Comparison of ENCODE assay signal across 23 cellular contexts in genomic region chr15:45784656-45785055, GRCh38.
"Had no signal": no experiment of that assay in that cellular context is flagged by ENCODE, and none has a peak within 500 bp of the region (broad histone marks: within the 10 kb centered on the region; RNA-seq: fewer than 3 reads in every experiment).

No MANE protein-coding gene starts in this region.

- DNase-seq: cerebellar nuclear complex; cortex of kidney; effector memory CD8-positive, alpha-beta T cell; heart left ventricle; left colon; left ventricle myocardium inferior; lower lobe of right lung; natural killer cell; stimulated activated CD4-positive, alpha-beta T cell treated with anti-CD3 and anti-CD28 coated beads, Interleukin-12 subunit alpha, Interleukin-12 subunit beta, amount 100 ng/mL, for 4 hours; stimulated activated CD4-positive, alpha-beta T cell treated with anti-CD3 and anti-CD28 coated beads, Interleukin-1b, Interleukin-23, amount 100 ng/mL, for 48 hours; stimulated activated CD4-positive, alpha-beta T cell treated with anti-CD3 and anti-CD28 coated beads, Interleukin-4, amount 100 ng/mL, for 24 hours; stimulated activated naive CD4-positive, alpha-beta T cell treated with Interleukin-2 at 50 U/mL for 16 hours; upper lobe of left lung; uterus had no signal

- H3K36me3 ChIP-seq: gastroesophageal sphincter, heart left ventricle, left ventricle myocardium inferior, lower lobe of right lung, right atrium auricular region, thoracic aorta, tibial nerve, upper lobe of left lung, uterus had no signal

- ATAC-seq: effector memory CD8-positive, alpha-beta T cell; gastroesophageal sphincter; heart left ventricle; left colon; lower lobe of right lung; natural killer cell; sciatic nerve; stimulated activated effector memory CD8-positive, alpha-beta T cell treated with anti-CD3 and anti-CD28 coated beads, Interleukin-12 subunit alpha, Interleukin-12 subunit beta, amount 100 ng/mL, for 72 hours had no signal

- H3K4me3 ChIP-seq: gastroesophageal sphincter, heart left ventricle, hepatocyte, left ventricle myocardium inferior, lower lobe of right lung, right atrium auricular region, smooth muscle cell, thoracic aorta, tibial nerve, upper lobe of left lung, uterus had no signal

- H3K9me3 ChIP-seq: gastroesophageal sphincter, heart left ventricle, left ventricle myocardium inferior, lower lobe of right lung, right atrium auricular region, thoracic aorta, tibial nerve, upper lobe of left lung, uterus had no signal

- H3K79me2 ChIP-seq: hepatocyte, parathyroid adenoma had no signal

- H3K4me1 ChIP-seq: gastroesophageal sphincter, heart left ventricle, left ventricle myocardium inferior, lower lobe of right lung, parathyroid adenoma, right atrium auricular region, tibial nerve, upper lobe of left lung, uterus had no signal

- H2AFZ ChIP-seq: hepatocyte, parathyroid adenoma had no signal

- H3K27ac ChIP-seq: gastroesophageal sphincter, heart left ventricle, hepatocyte, left ventricle myocardium inferior, lower lobe of right lung, parathyroid adenoma, right atrium auricular region, thoracic aorta, tibial nerve, upper lobe of left lung, uterus had no signal

- H3K9ac ChIP-seq: parathyroid adenoma had no signal

- H3K4me2 ChIP-seq: hepatocyte, smooth muscle cell had no signal

- H3K27me3 ChIP-seq: heart left ventricle, hepatocyte, right atrium auricular region, tibial nerve, upper lobe of left lung, uterus had no signal
